ENCODE assay signal across 13 cellular contexts in the genomic region with DNA sequence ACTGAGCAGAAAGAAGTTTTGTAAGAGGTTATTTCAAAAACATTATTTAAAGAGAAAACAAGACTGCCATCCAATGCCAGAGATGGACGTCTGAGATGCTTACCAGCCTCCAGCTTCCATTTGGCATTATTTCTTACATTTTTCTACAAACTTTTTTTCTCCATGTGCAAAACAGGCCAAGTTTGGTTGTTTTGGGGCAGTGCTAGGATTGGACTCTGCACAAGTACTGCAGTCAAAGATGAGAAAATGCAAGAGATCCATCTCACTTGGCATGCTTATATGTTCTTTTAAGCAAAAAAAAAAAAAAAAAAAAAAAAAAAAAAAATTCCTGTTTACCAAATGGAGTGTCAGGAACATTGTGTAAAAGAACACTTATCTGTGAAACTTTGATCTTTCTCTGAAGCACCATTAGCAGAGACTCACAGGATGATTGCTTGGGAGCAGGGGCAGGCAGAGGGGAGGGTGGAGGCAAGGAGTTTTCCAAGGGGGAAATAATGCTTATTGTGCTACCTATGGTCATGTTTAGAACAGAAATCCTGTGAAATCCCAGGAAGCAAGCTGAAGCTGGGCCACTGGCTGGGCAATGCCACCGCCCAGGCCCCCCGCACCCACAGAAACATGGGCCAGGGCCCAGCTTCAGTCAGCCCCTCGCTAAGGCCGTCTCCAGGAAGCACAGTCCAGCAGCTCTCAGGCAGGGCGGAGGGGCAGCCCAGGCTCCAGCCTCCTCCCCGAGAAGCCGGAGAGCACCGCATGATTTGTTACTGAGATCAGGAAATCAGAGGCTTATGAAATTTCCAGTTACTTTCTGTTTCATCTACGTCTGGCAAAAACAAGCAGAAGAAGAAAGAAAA.
DNase-seq lines count a peak whose midpoint lies in the region; ATAC-seq and TF ChIP-seq lines count a peak whose summit lies in the region.
"Had no signal": no experiment of that assay in that cellular context is flagged by ENCODE, and none has a peak within 500 bp of the region (broad histone marks: within the 10 kb centered on the region; RNA-seq: fewer than 3 reads in every experiment).

No MANE protein-coding gene starts in this region.

- no peaks in the 10 kb centered on the region for H3K36me3 Mint-ChIP-seq in CD14-positive monocyte
- H3K36me3 Mint-ChIP-seq in brain: no peaks in the 10 kb centered on the region

- no peak for ATAC-seq in foreskin keratinocyte

- H3K27me3 Mint-ChIP-seq in CD14-positive monocyte (ENCODE audit: low read depth in 3 of 3): peaks cover 0 to 4% (median 3%) of the 10 kb centered on the region in 3 donors
- peaks cover 10% of the 10 kb centered on the region for H3K27me3 Mint-ChIP-seq in brain
- H3K27me3 Mint-ChIP-seq: dendritic cell treated with granulocyte-macrophage colony-stimulating factor and Interleukin-4, amounts not matched to agents 40 ng/mL and 50 ng/mL, for 4 days had no signal

- peaks cover 0 to 12% (median 5%) of the 10 kb centered on the region in 7 donors for H3K9me3 Mint-ChIP-seq in CD14-positive monocyte
- H3K9me3 Mint-ChIP-seq in brain: no peaks in the 10 kb centered on the region
- H3K9me3 Mint-ChIP-seq: activated T-cell treated with anti-CD3 and anti-CD28 coated beads, Interleukin-2, amount 50 U/mL, for 24 hours had no signal

- H3K4me3 Mint-ChIP-seq in CD14-positive monocyte: peak overlapping the region in 1 of 2 donors; percentile 32
- H3K4me3 Mint-ChIP-seq in brain: no peak overlapping the region
- H3K4me3 Mint-ChIP-seq: activated T-cell treated with anti-CD3 and anti-CD28 coated beads, Interleukin-2, amount 50 U/mL, for 24 hours; dendritic cell treated with granulocyte-macrophage colony-stimulating factor and Interleukin-4, amounts not matched to agents 40 ng/mL and 50 ng/mL, for 4 days had no signal

- H3K27me3 ChIP-seq in layer of hippocampus (ENCODE audit: control insufficient read depth, insufficient read depth, low read length) (no peaks in the 10 kb centered on the region), skeletal muscle tissue (ENCODE audit: control insufficient read depth in 3 of 3, insufficient read depth in 3 of 3, low read length in 3 of 3) (peaks cover 9 to 24% (median 12%) of the 10 kb centered on the region in 3 donors), foreskin keratinocyte (no peaks in the 10 kb centered on the region)

- no peaks in the 10 kb centered on the region for H3K9me3 ChIP-seq in skeletal muscle tissue (ENCODE audit: control insufficient read depth in 3 of 3, low read length in 3 of 3)

- no peak overlapping the region for H3K9ac ChIP-seq in skeletal muscle tissue (ENCODE audit: low read depth in 1 of 3, low read length in 3 of 3)

- H3K27ac ChIP-seq in layer of hippocampus (ENCODE audit: low read depth, low read length) (peak overlapping the region; percentile 31), skeletal muscle tissue (ENCODE audit: low read depth, low read length) (peak overlapping the region; percentile 44), foreskin keratinocyte (no peak overlapping the region)

- TF ChIP-seq CTCF in CD14-positive monocyte (IDR thresholded peaks at IDR 0.05): no peak
- no peak for TF ChIP-seq CTCF in brain (conservative IDR thresholded peaks at IDR 0.05)
- TF ChIP-seq CTCF in foreskin keratinocyte (conservative IDR thresholded peaks at IDR 0.05): no peak

- H3K27ac Mint-ChIP-seq in CD14-positive monocyte (peak overlapping the region in 5 of 7 donors; percentile 32 to 74 (median 64)), brain (peak overlapping the region in 3 of 5 experiments; percentile 57 to 69 (median 63))
- H3K27ac Mint-ChIP-seq: activated T-cell treated with anti-CD3 and anti-CD28 coated beads, Interleukin-2, amount 50 U/mL, for 24 hours; dendritic cell treated with granulocyte-macrophage colony-stimulating factor and Interleukin-4, amounts not matched to agents 40 ng/mL and 50 ng/mL, for 4 days had no signal

- no peak for DNase-seq in CD14-positive monocyte (ENCODE audit: low spot score)
- DNase-seq in foreskin keratinocyte: no peak
- DNase-seq in NOMO-1 (lab: John Stamatoyannopoulos, UW; ENCODE audit: unreplicated experiment in 2 of 2): no peak
- no peak for DNase-seq in SIG-M5 (lab: John Stamatoyannopoulos, UW)
- DNase-seq in effector CD8-positive, alpha-beta T cell (lab: John Stamatoyannopoulos, UW): no peak
- DNase-seq: activated T-cell treated with anti-CD3 and anti-CD28 coated beads, Interleukin-2, amount 50 U/mL, for 24 hours; DMS 273 treated with DMSO at 0.1 percent for 48 hours; NCI-H345; T-helper 2 cell had no signal

- peaks cover 17% of the 10 kb centered on the region for H3K4me1 Mint-ChIP-seq in CD14-positive monocyte
- peaks cover 55% of the 10 kb centered on the region for H3K4me1 Mint-ChIP-seq in brain

- peak overlapping the region in 1 of 3 donors; percentile 17 for H3K4me3 ChIP-seq in skeletal muscle tissue (ENCODE audit: low read length in 3 of 3)

- no peaks in the 10 kb centered on the region for H3K4me1 ChIP-seq in skeletal muscle tissue (ENCODE audit: control insufficient read depth in 3 of 3, insufficient read depth in 3 of 3, low read length in 3 of 3)
- peaks cover 3% of the 10 kb centered on the region for H3K4me1 ChIP-seq in foreskin keratinocyte

- intact Hi-C loops in CD14-positive monocyte (cut with micrococcal nuclease): no loop called here

- H3K36me3 ChIP-seq in skeletal muscle tissue (ENCODE audit: control insufficient read depth in 3 of 3, insufficient read depth in 3 of 3, low read length in 3 of 3): no peaks in the 10 kb centered on the region
